In genomic region chr3:37909067-37909911, GRCh38 we compare ENCODE assay signal across 1 cellular context.
TF ChIP-seq lines count a peak whose summit lies in the region.

No MANE protein-coding gene starts in this region.

TF ChIP-seq in HepG2, 621 proteins besides CTCF, POLR2A, EP300 and RAD21 (continued from another document and continues in another):
- TF ChIP-seq, protein P1, sequence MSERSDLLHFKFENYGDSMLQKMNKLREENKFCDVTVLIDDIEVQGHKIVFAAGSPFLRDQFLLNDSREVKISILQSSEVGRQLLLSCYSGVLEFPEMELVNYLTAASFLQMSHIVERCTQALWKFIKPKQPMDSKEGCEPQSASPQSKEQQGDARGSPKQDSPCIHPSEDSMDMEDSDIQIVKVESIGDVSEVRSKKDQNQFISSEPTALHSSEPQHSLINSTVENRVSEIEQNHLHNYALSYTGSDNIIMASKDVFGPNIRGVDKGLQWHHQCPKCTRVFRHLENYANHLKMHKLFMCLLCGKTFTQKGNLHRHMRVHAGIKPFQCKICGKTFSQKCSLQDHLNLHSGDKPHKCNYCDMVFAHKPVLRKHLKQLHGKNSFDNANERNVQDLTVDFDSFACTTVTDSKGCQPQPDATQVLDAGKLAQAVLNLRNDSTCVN (CRISPR knock-in tag; IDR thresholded peaks at IDR 0.05; ENCODE audit: borderline replicate concordance): peak; percentile 28; the same call in 1 of the 2 replicates
- TF ChIP-seq HOXD1 (CRISPR knock-in tag; IDR thresholded peaks at IDR 0.05) (peak; percentile 12; the same call in 1 of the 2 replicates), KLF11 (CRISPR knock-in tag; IDR thresholded peaks at IDR 0.05) (no peak), ZNF775 (CRISPR knock-in tag; IDR thresholded peaks at IDR 0.05; ENCODE audit: borderline replicate concordance) (no peak), FOXM1 (CRISPR knock-in tag; IDR thresholded peaks at IDR 0.05) (no peak), HNF1A (IDR thresholded peaks at IDR 0.05; ENCODE audit: low read depth) (peak; percentile 47; the same call in 1 of the 2 replicates), HNF1A (CRISPR knock-in tag; IDR thresholded peaks at IDR 0.05; ENCODE audit: borderline replicate concordance) (peak; percentile 7; the same call in 1 of the 2 replicates), ZNF34 (CRISPR knock-in tag; IDR thresholded peaks at IDR 0.05; ENCODE audit: borderline replicate concordance) (no peak), HCFC1 (IDR thresholded peaks at IDR 0.05; ENCODE audit: low read depth, low read length) (no peak), ZNF275 (CRISPR knock-in tag; IDR thresholded peaks at IDR 0.05; ENCODE audit: borderline replicate concordance) (no peak), SIX1 (CRISPR knock-in tag; IDR thresholded peaks at IDR 0.05; ENCODE audit: borderline replicate concordance) (peak; percentile 78; the same call in 1 of the 2 replicates), SMARCC2 (IDR thresholded peaks at IDR 0.05) (no peak), PHF21A (CRISPR knock-in tag; IDR thresholded peaks at IDR 0.05) (peak; percentile 76), ZNF782 (CRISPR knock-in tag; IDR thresholded peaks at IDR 0.05; ENCODE audit: borderline replicate concordance) (no peak), GABPB1 (CRISPR knock-in tag; IDR thresholded peaks at IDR 0.05) (peak; percentile 61), HNF1B (CRISPR knock-in tag; IDR thresholded peaks at IDR 0.05) (peak; percentile 59; the same call in 1 of the 2 replicates), ZNF567 (CRISPR knock-in tag; IDR thresholded peaks at IDR 0.05; ENCODE audit: borderline replicate concordance) (no peak), HMG20A (CRISPR knock-in tag; IDR thresholded peaks at IDR 0.05; ENCODE audit: borderline replicate concordance) (peak; percentile 82; the same call in 1 of the 2 replicates), GATAD2A (CRISPR knock-in tag; IDR thresholded peaks at IDR 0.05) (peak; percentile 91), ZFX (CRISPR knock-in tag; IDR thresholded peaks at IDR 0.05; ENCODE audit: low read depth) (peak; percentile 61), SKI (IDR thresholded peaks at IDR 0.05; ENCODE audit: partially characterized antibody) (no peak), SOX13 (IDR thresholded peaks at IDR 0.05) (no peak), SOX13 (CRISPR knock-in tag; conservative IDR thresholded peaks at IDR 0.05 in 1 of 2, IDR thresholded peaks at IDR 0.05 in 1 of 2) (peak in 1 of 2 experiments; percentile 73; a peak in 2 of 4 replicates), HES4 (CRISPR knock-in tag; IDR thresholded peaks at IDR 0.05; ENCODE audit: borderline replicate concordance) (no peak), DNMT3B (CRISPR knock-in tag; conservative IDR thresholded peaks at IDR 0.05) (peak; percentile 52; the same call in 1 of the 2 replicates), ZNF792 (CRISPR knock-in tag; IDR thresholded peaks at IDR 0.05) (peak; percentile 73; the same call in 1 of the 2 replicates), FOXA1 (IDR thresholded peaks at IDR 0.05) (no peak), FOXA1 (CRISPR knock-in tag; IDR thresholded peaks at IDR 0.05) (peak; percentile 71), BCL6 (CRISPR knock-in tag; IDR thresholded peaks at IDR 0.05) (peak; percentile 51; the same call in 1 of the 2 replicates), SP1 (IDR thresholded peaks at IDR 0.05) (no peak), SP1 (CRISPR knock-in tag; IDR thresholded peaks at IDR 0.05) (peak; percentile 23; the same call in 1 of the 2 replicates), POLR2G (IDR thresholded peaks at IDR 0.05; ENCODE audit: low read depth, low read length) (peak; percentile 51; the same call in 1 of the 2 replicates), GABPA (IDR thresholded peaks at IDR 0.05; ENCODE audit: low read depth, low read length) (no peak), GABPA (CRISPR knock-in tag; IDR thresholded peaks at IDR 0.05; ENCODE audit: low read depth) (peak; percentile 68), ZNF614 (CRISPR knock-in tag; IDR thresholded peaks at IDR 0.05; ENCODE audit: borderline replicate concordance) (0 out of 2 replicates have a peak, but pooled peaks have one; percentile 80), CEBPG (CRISPR knock-in tag; IDR thresholded peaks at IDR 0.05) (peak; percentile 41), ZNF3 (CRISPR knock-in tag; IDR thresholded peaks at IDR 0.05) (0 out of 2 replicates have a peak, but pooled peaks have one; percentile 34), KDM2A (CRISPR knock-in tag; IDR thresholded peaks at IDR 0.05; ENCODE audit: borderline replicate concordance, low read depth) (peak; percentile 42; the same call in 1 of the 2 replicates), CHD4 (IDR thresholded peaks at IDR 0.05; ENCODE audit: borderline replicate concordance, low read length) (0 out of 2 replicates have a peak, but pooled peaks have one; percentile 31), ZNF644 (CRISPR knock-in tag; IDR thresholded peaks at IDR 0.05; ENCODE audit: low read depth) (peak; percentile 56), NCOR1 (IDR thresholded peaks at IDR 0.05; ENCODE audit: borderline replicate concordance, low read length) (peak; percentile 76; the same call in 1 of the 2 replicates), PRMT3 (CRISPR knock-in tag; IDR thresholded peaks at IDR 0.05; ENCODE audit: borderline replicate concordance, low read depth) (no peak), TBP (CRISPR knock-in tag; IDR thresholded peaks at IDR 0.05) (no peak)
- TF ChIP-seq, protein P2, sequence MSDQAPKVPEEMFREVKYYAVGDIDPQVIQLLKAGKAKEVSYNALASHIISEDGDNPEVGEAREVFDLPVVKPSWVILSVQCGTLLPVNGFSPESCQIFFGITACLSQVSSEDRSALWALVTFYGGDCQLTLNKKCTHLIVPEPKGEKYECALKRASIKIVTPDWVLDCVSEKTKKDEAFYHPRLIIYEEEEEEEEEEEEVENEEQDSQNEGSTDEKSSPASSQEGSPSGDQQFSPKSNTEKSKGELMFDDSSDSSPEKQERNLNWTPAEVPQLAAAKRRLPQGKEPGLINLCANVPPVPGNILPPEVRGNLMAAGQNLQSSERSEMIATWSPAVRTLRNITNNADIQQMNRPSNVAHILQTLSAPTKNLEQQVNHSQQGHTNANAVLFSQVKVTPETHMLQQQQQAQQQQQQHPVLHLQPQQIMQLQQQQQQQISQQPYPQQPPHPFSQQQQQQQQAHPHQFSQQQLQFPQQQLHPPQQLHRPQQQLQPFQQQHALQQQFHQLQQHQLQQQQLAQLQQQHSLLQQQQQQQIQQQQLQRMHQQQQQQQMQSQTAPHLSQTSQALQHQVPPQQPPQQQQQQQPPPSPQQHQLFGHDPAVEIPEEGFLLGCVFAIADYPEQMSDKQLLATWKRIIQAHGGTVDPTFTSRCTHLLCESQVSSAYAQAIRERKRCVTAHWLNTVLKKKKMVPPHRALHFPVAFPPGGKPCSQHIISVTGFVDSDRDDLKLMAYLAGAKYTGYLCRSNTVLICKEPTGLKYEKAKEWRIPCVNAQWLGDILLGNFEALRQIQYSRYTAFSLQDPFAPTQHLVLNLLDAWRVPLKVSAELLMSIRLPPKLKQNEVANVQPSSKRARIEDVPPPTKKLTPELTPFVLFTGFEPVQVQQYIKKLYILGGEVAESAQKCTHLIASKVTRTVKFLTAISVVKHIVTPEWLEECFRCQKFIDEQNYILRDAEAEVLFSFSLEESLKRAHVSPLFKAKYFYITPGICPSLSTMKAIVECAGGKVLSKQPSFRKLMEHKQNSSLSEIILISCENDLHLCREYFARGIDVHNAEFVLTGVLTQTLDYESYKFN (CRISPR knock-in tag; conservative IDR thresholded peaks at IDR 0.05): peak; percentile 79
- TF ChIP-seq, protein P3, sequence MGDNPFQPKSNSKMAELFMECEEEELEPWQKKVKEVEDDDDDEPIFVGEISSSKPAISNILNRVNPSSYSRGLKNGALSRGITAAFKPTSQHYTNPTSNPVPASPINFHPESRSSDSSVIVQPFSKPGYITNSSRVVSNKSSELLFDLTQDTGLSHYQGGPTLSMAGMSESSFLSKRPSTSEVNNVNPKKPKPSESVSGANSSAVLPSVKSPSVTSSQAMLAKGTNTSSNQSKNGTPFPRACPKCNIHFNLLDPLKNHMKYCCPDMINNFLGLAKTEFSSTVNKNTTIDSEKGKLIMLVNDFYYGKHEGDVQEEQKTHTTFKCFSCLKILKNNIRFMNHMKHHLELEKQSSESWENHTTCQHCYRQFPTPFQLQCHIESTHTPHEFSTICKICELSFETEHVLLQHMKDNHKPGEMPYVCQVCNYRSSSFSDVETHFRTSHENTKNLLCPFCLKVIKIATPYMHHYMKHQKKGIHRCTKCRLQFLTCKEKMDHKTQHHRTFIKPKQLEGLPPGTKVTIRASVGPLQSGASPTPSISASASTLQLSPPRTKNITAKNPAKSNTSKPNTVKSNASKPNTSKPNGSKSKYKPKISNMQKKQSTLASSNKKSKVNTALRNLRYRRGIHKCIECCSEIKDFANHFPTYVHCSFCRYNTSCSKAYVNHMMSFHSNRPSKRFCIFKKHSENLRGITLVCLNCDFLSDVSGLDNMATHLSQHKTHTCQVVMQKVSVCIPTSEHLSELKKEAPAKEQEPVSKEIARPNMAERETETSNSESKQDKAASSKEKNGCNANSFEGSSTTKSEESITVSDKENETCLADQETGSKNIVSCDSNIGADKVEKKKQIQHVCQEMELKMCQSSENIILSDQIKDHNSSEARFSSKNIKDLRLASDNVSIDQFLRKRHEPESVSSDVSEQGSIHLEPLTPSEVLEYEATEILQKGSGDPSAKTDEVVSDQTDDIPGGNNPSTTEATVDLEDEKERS (CRISPR knock-in tag; IDR thresholded peaks at IDR 0.05): peak; percentile 93
- TF ChIP-seq, protein P4, sequence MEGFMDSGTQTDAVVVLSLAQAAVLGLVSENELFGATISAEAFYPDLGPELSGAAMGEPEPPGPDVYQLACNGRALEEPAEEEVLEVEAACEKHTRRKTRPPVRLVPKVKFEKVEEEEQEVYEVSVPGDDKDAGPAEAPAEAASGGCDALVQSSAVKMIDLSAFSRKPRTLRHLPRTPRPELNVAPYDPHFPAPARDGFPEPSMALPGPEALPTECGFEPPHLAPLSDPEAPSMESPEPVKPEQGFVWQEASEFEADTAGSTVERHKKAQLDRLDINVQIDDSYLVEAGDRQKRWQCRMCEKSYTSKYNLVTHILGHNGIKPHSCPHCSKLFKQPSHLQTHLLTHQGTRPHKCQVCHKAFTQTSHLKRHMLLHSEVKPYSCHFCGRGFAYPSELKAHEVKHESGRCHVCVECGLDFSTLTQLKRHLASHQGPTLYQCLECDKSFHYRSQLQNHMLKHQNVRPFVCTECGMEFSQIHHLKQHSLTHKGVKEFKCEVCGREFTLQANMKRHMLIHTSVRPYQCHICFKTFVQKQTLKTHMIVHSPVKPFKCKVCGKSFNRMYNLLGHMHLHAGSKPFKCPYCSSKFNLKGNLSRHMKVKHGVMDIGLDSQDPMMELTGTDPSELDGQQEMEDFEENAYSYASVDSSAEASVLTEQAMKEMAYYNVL (CRISPR knock-in tag; IDR thresholded peaks at IDR 0.05; ENCODE audit: borderline replicate concordance): no peak
- TF ChIP-seq, protein P5, sequence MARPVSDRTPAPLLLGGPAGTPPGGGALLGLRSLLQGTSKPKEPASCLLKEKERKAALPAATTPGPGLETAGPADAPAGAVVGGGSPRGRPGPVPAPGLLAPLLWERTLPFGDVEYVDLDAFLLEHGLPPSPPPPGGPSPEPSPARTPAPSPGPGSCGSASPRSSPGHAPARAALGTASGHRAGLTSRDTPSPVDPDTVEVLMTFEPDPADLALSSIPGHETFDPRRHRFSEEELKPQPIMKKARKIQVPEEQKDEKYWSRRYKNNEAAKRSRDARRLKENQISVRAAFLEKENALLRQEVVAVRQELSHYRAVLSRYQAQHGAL (CRISPR knock-in tag; IDR thresholded peaks at IDR 0.05; ENCODE audit: not compliant biosample characterization): no peak
